ENCODE assay signal across 9 cellular contexts in the genomic region with DNA sequence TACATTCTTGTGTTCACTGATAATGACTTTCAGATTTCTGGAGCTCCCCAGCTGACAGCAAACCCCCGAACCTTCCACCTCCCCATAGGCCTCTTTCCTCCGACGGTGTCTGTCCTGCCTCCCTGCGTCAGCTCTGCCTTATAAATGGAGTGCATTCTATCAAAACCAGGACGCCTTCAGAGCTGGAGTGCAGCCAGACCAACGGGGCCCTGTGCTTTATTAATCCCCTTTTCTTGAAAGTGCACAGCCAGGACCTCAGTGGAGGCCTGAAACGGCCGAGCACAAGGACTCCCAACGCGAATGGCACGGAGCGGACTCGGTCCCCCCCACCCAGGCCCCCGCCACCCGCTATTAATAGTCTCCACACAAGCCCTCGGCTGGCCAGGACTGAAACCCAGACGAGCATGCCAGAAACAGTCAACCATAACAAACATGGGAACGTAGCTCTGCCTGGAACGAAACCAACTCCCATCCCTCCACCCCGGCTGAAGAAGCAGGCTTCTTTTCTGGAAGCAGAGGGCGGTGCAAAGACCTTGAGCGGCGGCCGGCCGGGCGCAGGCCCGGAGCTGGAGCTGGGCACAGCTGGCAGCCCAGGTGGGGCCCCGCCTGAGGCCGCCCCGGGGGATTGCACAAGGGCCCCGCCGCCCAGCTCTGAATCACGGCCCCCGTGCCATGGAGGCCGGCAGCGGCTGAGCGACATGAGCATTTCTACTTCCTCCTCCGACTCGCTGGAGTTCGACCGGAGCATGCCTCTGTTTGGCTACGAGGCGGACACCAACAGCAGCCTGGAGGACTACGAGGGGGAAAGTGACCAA. TPM values are rescaled to one million over a fixed set of nuclear protein-coding genes. Genes with fewer than 3 reads are reported as not detected.
A peak's percentile ranks its signal among the peaks of the same experiment; 100 is the strongest.
DNase-seq lines count a peak whose midpoint lies in the region; ATAC-seq and TF ChIP-seq lines count a peak whose summit lies in the region.
"Had no signal": no experiment of that assay in that cellular context is flagged by ENCODE, and none has a peak within 500 bp of the region (broad histone marks: within the 10 kb centered on the region; RNA-seq: fewer than 3 reads in every experiment).

No MANE protein-coding gene starts in this region.

- H3K4me1 Mint-ChIP-seq in progenitor cell of endocrine pancreas (ENCODE audit: low read depth): peaks cover 26% of the 10 kb centered on the region
- peaks cover 6% of the 10 kb centered on the region for H3K4me1 Mint-ChIP-seq in WTC11

- POLR2A ChIA-PET in WTC11 (lab: Charles Lee): interaction anchor here (1.2 kb wide), 1 partner anchor 17 kb away, joined by 3 read pairs; no protein-coding TSS in a partner anchor

- no peaks in the 10 kb centered on the region for H3K9me3 ChIP-seq in cardiac muscle cell (ENCODE audit: low read depth)

- H3K27me3 ChIP-seq in cardiac muscle cell: no peaks in the 10 kb centered on the region

- no peak; the same call in 1 of the 2 replicates for ATAC-seq in WTC11
- ATAC-seq in GM21619 (IDR thresholded peaks at IDR 0.05; ENCODE audit: unreplicated experiment): no peak
- no peak for ATAC-seq in HG03469 (IDR thresholded peaks at IDR 0.05; ENCODE audit: unreplicated experiment)

- H3K27ac Mint-ChIP-seq in progenitor cell of endocrine pancreas (peak overlapping the region; percentile 91), WTC11 (no peak overlapping the region)
- H3K27ac Mint-ChIP-seq: B cell had no signal

- H3K27me3 Mint-ChIP-seq in progenitor cell of endocrine pancreas (no peaks in the 10 kb centered on the region), WTC11 (ENCODE audit: low read depth) (no peaks in the 10 kb centered on the region)

- H3K27ac ChIP-seq in VCaP (peak overlapping the region; percentile 100), cardiac muscle cell (peak overlapping the region; percentile 97)

- DNase-seq in NCI-H2081 (lab: John Stamatoyannopoulos, UW): peak; percentile 39 to 41
- DNase-seq in NCI-H2081 treated with DMSO at 0.1 percent for 48 hours (lab: John Stamatoyannopoulos, UW): no peak
- peak; percentile 74 to 94 for DNase-seq in cardiac muscle cell (ENCODE audit: low read depth in 1 of 2, low spot score in 1 of 2)
- no peak for DNase-seq in progenitor cell of endocrine pancreas (ENCODE audit: low spot score, unreplicated experiment)
- DNase-seq in WTC11 (ENCODE audit: low spot score): no peak

- no peak overlapping the region for H3K4me3 Mint-ChIP-seq in progenitor cell of endocrine pancreas (ENCODE audit: low read depth)
- H3K4me3 Mint-ChIP-seq in WTC11: no peak overlapping the region
- H3K4me3 Mint-ChIP-seq: B cell had no signal

- H3K4me3 ChIP-seq in cardiac muscle cell: no peak overlapping the region

- CTCF ChIA-PET in WTC11 (lab: Charles Lee): interaction anchor here (1.0 to 1.8 kb wide), 3 partner anchors 19 to 172 kb away, joined by 3 to 4 read pairs (median 3); no protein-coding TSS in a partner anchor

- peaks cover 25% of the 10 kb centered on the region for H3K36me3 Mint-ChIP-seq in progenitor cell of endocrine pancreas (ENCODE audit: insufficient read depth)
- no peaks in the 10 kb centered on the region for H3K36me3 Mint-ChIP-seq in WTC11

- no peaks in the 10 kb centered on the region for H3K36me3 ChIP-seq in cardiac muscle cell

- peaks cover 2% of the 10 kb centered on the region for H3K9me3 Mint-ChIP-seq in progenitor cell of endocrine pancreas (ENCODE audit: low read depth)
- no peaks in the 10 kb centered on the region for H3K9me3 Mint-ChIP-seq in WTC11

- TF ChIP-seq CTCF in VCaP (conservative IDR thresholded peaks at IDR 0.05) (no peak), cardiac muscle cell (IDR thresholded peaks at IDR 0.05; ENCODE audit: low read depth, low read length) (no peak), progenitor cell of endocrine pancreas (IDR thresholded peaks at IDR 0.05; ENCODE audit: unreplicated experiment) (no peak), WTC11 (IDR thresholded peaks at IDR 0.05) (no peak)

- H3K4me1 ChIP-seq in cardiac muscle cell (ENCODE audit: low read depth): peaks cover 57% of the 10 kb centered on the region

TF ChIP-seq in WTC11, 78 proteins besides CTCF, POLR2A, EP300 and RAD21 (continues in another document):
- TF ChIP-seq GABPB1 (CRISPR knock-in tag; IDR thresholded peaks at IDR 0.05): no peak
- no peak for TF ChIP-seq SMAD4 (CRISPR knock-in tag; IDR thresholded peaks at IDR 0.05)
- TF ChIP-seq, protein P1, sequence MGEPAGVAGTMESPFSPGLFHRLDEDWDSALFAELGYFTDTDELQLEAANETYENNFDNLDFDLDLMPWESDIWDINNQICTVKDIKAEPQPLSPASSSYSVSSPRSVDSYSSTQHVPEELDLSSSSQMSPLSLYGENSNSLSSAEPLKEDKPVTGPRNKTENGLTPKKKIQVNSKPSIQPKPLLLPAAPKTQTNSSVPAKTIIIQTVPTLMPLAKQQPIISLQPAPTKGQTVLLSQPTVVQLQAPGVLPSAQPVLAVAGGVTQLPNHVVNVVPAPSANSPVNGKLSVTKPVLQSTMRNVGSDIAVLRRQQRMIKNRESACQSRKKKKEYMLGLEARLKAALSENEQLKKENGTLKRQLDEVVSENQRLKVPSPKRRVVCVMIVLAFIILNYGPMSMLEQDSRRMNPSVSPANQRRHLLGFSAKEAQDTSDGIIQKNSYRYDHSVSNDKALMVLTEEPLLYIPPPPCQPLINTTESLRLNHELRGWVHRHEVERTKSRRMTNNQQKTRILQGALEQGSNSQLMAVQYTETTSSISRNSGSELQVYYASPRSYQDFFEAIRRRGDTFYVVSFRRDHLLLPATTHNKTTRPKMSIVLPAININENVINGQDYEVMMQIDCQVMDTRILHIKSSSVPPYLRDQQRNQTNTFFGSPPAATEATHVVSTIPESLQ (CRISPR knock-in tag; IDR thresholded peaks at IDR 0.05): no peak
- TF ChIP-seq, protein P2, sequence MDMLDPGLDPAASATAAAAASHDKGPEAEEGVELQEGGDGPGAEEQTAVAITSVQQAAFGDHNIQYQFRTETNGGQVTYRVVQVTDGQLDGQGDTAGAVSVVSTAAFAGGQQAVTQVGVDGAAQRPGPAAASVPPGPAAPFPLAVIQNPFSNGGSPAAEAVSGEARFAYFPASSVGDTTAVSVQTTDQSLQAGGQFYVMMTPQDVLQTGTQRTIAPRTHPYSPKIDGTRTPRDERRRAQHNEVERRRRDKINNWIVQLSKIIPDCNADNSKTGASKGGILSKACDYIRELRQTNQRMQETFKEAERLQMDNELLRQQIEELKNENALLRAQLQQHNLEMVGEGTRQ (CRISPR knock-in tag; IDR thresholded peaks at IDR 0.05): no peak
- no peak for TF ChIP-seq TEAD1 (CRISPR knock-in tag; IDR thresholded peaks at IDR 0.05)
- TF ChIP-seq ZNF138 (CRISPR knock-in tag; conservative IDR thresholded peaks at IDR 0.05): no peak
- TF ChIP-seq ERG (CRISPR knock-in tag; IDR thresholded peaks at IDR 0.05): no peak
- TF ChIP-seq E2F5 (CRISPR knock-in tag; IDR thresholded peaks at IDR 0.05): no peak
- TF ChIP-seq ZNF219 (CRISPR knock-in tag; IDR thresholded peaks at IDR 0.05; ENCODE audit: borderline replicate concordance): no peak
- TF ChIP-seq ELF4 (CRISPR knock-in tag; IDR thresholded peaks at IDR 0.05; ENCODE audit: low read depth): no peak
- no peak for TF ChIP-seq FOXP1 (CRISPR knock-in tag; IDR thresholded peaks at IDR 0.05; ENCODE audit: borderline replicate concordance)
- TF ChIP-seq SOX15 (CRISPR knock-in tag; IDR thresholded peaks at IDR 0.05): no peak
- TF ChIP-seq KAT7 (CRISPR knock-in tag; IDR thresholded peaks at IDR 0.05; ENCODE audit: borderline replicate concordance): no peak
- no peak for TF ChIP-seq TCF7 (CRISPR knock-in tag; IDR thresholded peaks at IDR 0.05; ENCODE audit: low read depth)
- TF ChIP-seq, protein P3, sequence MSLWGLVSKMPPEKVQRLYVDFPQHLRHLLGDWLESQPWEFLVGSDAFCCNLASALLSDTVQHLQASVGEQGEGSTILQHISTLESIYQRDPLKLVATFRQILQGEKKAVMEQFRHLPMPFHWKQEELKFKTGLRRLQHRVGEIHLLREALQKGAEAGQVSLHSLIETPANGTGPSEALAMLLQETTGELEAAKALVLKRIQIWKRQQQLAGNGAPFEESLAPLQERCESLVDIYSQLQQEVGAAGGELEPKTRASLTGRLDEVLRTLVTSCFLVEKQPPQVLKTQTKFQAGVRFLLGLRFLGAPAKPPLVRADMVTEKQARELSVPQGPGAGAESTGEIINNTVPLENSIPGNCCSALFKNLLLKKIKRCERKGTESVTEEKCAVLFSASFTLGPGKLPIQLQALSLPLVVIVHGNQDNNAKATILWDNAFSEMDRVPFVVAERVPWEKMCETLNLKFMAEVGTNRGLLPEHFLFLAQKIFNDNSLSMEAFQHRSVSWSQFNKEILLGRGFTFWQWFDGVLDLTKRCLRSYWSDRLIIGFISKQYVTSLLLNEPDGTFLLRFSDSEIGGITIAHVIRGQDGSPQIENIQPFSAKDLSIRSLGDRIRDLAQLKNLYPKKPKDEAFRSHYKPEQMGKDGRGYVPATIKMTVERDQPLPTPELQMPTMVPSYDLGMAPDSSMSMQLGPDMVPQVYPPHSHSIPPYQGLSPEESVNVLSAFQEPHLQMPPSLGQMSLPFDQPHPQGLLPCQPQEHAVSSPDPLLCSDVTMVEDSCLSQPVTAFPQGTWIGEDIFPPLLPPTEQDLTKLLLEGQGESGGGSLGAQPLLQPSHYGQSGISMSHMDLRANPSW (CRISPR knock-in tag; conservative IDR thresholded peaks at IDR 0.05; ENCODE audit: low read depth): no peak
- no peak for TF ChIP-seq ZNF416 (CRISPR knock-in tag; IDR thresholded peaks at IDR 0.05)
- no peak for TF ChIP-seq NFE2L1 (CRISPR knock-in tag; IDR thresholded peaks at IDR 0.05)

RNA-seq across cellular contexts. Expression of gene NAA20, which starts 42.3 kb away (rescaled TPM):
- total RNA-seq in cardiac muscle cell (40.6 and 41.4 TPM in 2 replicates), progenitor cell of endocrine pancreas (38.1 and 40.8 TPM in 2 replicates), WTC11 (2021) (28.9 to 34.0 TPM (median 30.6 TPM) in 3 replicates)
- polyA plus RNA-seq in cardiac muscle cell: 142 and 145 TPM in 2 replicates

Comparison
In these comparisons a context has a peak if more than half of its experiments do, and no peak if none do; other contexts are left out.
1. DNase-seq: peak in NCI-H2081 (2 of 2) and cardiac muscle cell (2 of 2); none in NCI-H2081 treated with DMSO at 0.1 percent for 48 hours (single experiment), progenitor cell of endocrine pancreas (single experiment) and WTC11 (single experiment).